Comparison of ENCODE assay signal across 21 cellular contexts in the genomic region with DNA sequence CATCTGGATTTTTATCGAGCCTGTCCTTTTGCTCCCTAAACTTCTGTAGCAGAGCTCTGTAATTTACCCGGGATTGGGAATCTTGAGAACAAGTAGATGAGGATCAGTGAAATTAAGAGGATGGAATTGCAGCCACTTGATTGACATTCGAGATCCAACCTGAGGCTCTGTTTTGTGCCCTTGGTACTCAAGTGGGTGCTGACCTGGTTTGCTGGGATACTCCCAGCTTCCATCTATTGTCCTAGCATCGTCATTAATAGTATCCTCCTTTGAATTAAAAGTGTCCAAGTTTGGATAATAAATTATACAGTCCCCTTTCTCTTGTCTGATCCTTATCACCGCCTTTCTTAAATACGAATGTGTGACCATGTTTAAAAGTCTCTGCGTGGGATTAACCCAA. TPM values are rescaled to one million over a fixed set of nuclear protein-coding genes. Genes with fewer than 3 reads are reported as not detected.
A peak's percentile ranks its signal among the peaks of the same experiment; 100 is the strongest.
DNase-seq lines count a peak whose midpoint lies in the region; TF ChIP-seq lines count a peak whose summit lies in the region.
"Had no signal": no experiment of that assay in that cellular context is flagged by ENCODE, and none has a peak within 500 bp of the region (broad histone marks: within the 10 kb centered on the region; RNA-seq: fewer than 3 reads in every experiment).

No MANE protein-coding gene starts in this region.

- H3K36me3 ChIP-seq in HUES64 (ENCODE audit: insufficient read depth, low read length): no peaks in the 10 kb centered on the region
- no peaks in the 10 kb centered on the region for H3K36me3 ChIP-seq in breast epithelium
- no peaks in the 10 kb centered on the region for H3K36me3 ChIP-seq in iPS-20b (ENCODE audit: insufficient read depth, low read depth, low read length)
- H3K36me3 ChIP-seq in smooth muscle cell (ENCODE audit: low read depth): no peaks in the 10 kb centered on the region
- H3K36me3 ChIP-seq: vagina had no signal

- H3K4me2 ChIP-seq in smooth muscle cell: peak overlapping the region; percentile 47
- H3K4me2 ChIP-seq: SK-N-SH had no signal

- peak overlapping the region; percentile 70 for H3K27ac ChIP-seq in HUES64 (ENCODE audit: low read depth, low read length)
- H3K27ac ChIP-seq in breast epithelium: peak overlapping the region; percentile 38 to 48
- no peak overlapping the region for H3K27ac ChIP-seq in iPS-20b (ENCODE audit: low read length)
- H3K27ac ChIP-seq in smooth muscle cell (ENCODE audit: low read depth): no peak overlapping the region
- H3K27ac ChIP-seq: HL-60, vagina had no signal

- no peaks in the 10 kb centered on the region for H3K79me2 ChIP-seq in smooth muscle cell (ENCODE audit: low read depth)

- H3K4me1 Mint-ChIP-seq in activated naive CD8-positive, alpha-beta T cell treated with anti-CD3 and anti-CD28 coated beads for 36 hours: peaks cover 4% of the 10 kb centered on the region
- H3K4me1 Mint-ChIP-seq: activated B cell treated with CpG ODN at 0.5 μM for 24 hours; CD4-positive, CD25-positive, alpha-beta regulatory T cell; naive B cell had no signal

- intact Hi-C loops in breast epithelium (cut with DNase I; ENCODE audit: low total_unique reads): no loop called here

- no peaks in the 10 kb centered on the region for H3K9me3 ChIP-seq in HUES64 (ENCODE audit: insufficient read depth, low read depth, low read length)
- H3K9me3 ChIP-seq in breast epithelium: no peaks in the 10 kb centered on the region
- no peaks in the 10 kb centered on the region for H3K9me3 ChIP-seq in iPS-20b (ENCODE audit: insufficient read depth, low read depth, low read length)
- no peaks in the 10 kb centered on the region for H3K9me3 ChIP-seq in smooth muscle cell (replicated peaks; ENCODE audit: low read depth)
- H3K9me3 ChIP-seq: SK-N-SH, vagina had no signal

- no peaks in the 10 kb centered on the region for H3K9me3 Mint-ChIP-seq in activated naive CD8-positive, alpha-beta T cell treated with anti-CD3 and anti-CD28 coated beads for 36 hours
- H3K9me3 Mint-ChIP-seq: activated B cell treated with CpG ODN at 0.5 μM for 24 hours; activated CD4-positive, alpha-beta memory T cell treated with anti-CD3 and anti-CD28 coated beads, Interleukin-2, amount 10 ng/mL, durations not matched to agents 7 days and 5 days; naive B cell; T-helper 2 cell treated with Interferon-gamma antibody and Interleukin-4, amounts not matched to agents 5 μg/mL and 100 μg/mL, for 36 hours had no signal

- DNase-seq in breast epithelium (ENCODE audit: low spot score in 2 of 2): no peak
- DNase-seq in smooth muscle cell (lab: John Stamatoyannopoulos, UW; ENCODE audit: unreplicated experiment): no peak
- no peak for DNase-seq in activated naive CD8-positive, alpha-beta T cell treated with anti-CD3 and anti-CD28 coated beads for 36 hours
- DNase-seq in NCI-H187 treated with DMSO at 0.1 percent for 48 hours (lab: John Stamatoyannopoulos, UW): no peak
- DNase-seq in NOMO-1 (lab: John Stamatoyannopoulos, UW; ENCODE audit: unreplicated experiment in 2 of 2): no peak
- DNase-seq: activated B cell treated with CpG ODN at 0.5 μM for 24 hours; activated CD4-positive, alpha-beta memory T cell treated with anti-CD3 and anti-CD28 coated beads, Interleukin-2, amount 10 ng/mL, durations not matched to agents 7 days and 5 days; activated gamma-delta T cell; activated T-cell treated with anti-CD3 and anti-CD28 coated beads for 4 hours; CD4-positive, CD25-positive, alpha-beta regulatory T cell; naive B cell; NCI-H1417 treated with DMSO at 0.1 percent for 48 hours; NCI-H2171 treated with DMSO at 0.1 percent for 48 hours; NCI-H524 treated with DMSO at 0.1 percent for 48 hours; SK-N-SH had no signal

- H3K27me3 ChIP-seq in HUES64 (ENCODE audit: insufficient read depth, low read length): no peaks in the 10 kb centered on the region
- no peaks in the 10 kb centered on the region for H3K27me3 ChIP-seq in breast epithelium
- no peaks in the 10 kb centered on the region for H3K27me3 ChIP-seq in iPS-20b (ENCODE audit: insufficient read depth, low read length)
- H3K27me3 ChIP-seq in smooth muscle cell (ENCODE audit: low read depth): no peaks in the 10 kb centered on the region
- H3K27me3 ChIP-seq: vagina had no signal

- H3K9ac ChIP-seq in HUES64 (ENCODE audit: low read depth, low read length) (peak overlapping the region; percentile 27; the same call in 1 of the 2 replicates), iPS-20b (ENCODE audit: low read depth, low read length) (peak overlapping the region; percentile 26; the same call in 1 of the 2 replicates), smooth muscle cell (ENCODE audit: low read depth) (no peak overlapping the region)
- H3K9ac ChIP-seq: SK-N-SH had no signal

- H2AFZ ChIP-seq in smooth muscle cell (ENCODE audit: low read depth): no peak overlapping the region

- H3K4me3 Mint-ChIP-seq in activated naive CD8-positive, alpha-beta T cell treated with anti-CD3 and anti-CD28 coated beads for 36 hours: no peak overlapping the region
- H3K4me3 Mint-ChIP-seq: activated B cell treated with CpG ODN at 0.5 μM for 24 hours; activated CD4-positive, alpha-beta memory T cell treated with anti-CD3 and anti-CD28 coated beads, Interleukin-2, amount 10 ng/mL, durations not matched to agents 7 days and 5 days; CD4-positive, CD25-positive, alpha-beta regulatory T cell; IgD-negative memory B cell; naive B cell; T-helper 2 cell treated with Interferon-gamma antibody and Interleukin-4, amounts not matched to agents 5 μg/mL and 100 μg/mL, for 36 hours had no signal

- peaks cover 12% of the 10 kb centered on the region for H3K27me3 Mint-ChIP-seq in activated naive CD8-positive, alpha-beta T cell treated with anti-CD3 and anti-CD28 coated beads for 36 hours

- H3K4me3 ChIP-seq in HUES64 (ENCODE audit: low read length) (no peak overlapping the region), breast epithelium (no peak overlapping the region), iPS-20b (ENCODE audit: low read length) (no peak overlapping the region), smooth muscle cell (no peak overlapping the region)
- H3K4me3 ChIP-seq: vagina had no signal

- no peaks in the 10 kb centered on the region for H4K20me1 ChIP-seq in smooth muscle cell (ENCODE audit: low read depth)

- TF ChIP-seq CTCF in breast epithelium (IDR thresholded peaks at IDR 0.05): no peak
- TF ChIP-seq CTCF in smooth muscle cell (IDR thresholded peaks at IDR 0.05; ENCODE audit: borderline replicate concordance, insufficient read depth, poor library complexity, severe bottlenecking): no peak

- no peaks in the 10 kb centered on the region for H3K36me3 Mint-ChIP-seq in activated naive CD8-positive, alpha-beta T cell treated with anti-CD3 and anti-CD28 coated beads for 36 hours
- H3K36me3 Mint-ChIP-seq: CD4-positive, CD25-positive, alpha-beta regulatory T cell; IgD-negative memory B cell; naive B cell had no signal

- no peaks in the 10 kb centered on the region for H3F3A ChIP-seq in smooth muscle cell (ENCODE audit: low read depth)

- no peak for TF ChIP-seq POLR2A in breast epithelium (IDR thresholded peaks at IDR 0.05)

- 95% methylated on average over 6 of the region's 7 CpGs for WGBS in HUES64
- 75% methylated on average over 7 of the region's 7 CpGs for WGBS in smooth muscle cell (ENCODE audit: low lambda C conversion rate)

- H3K27ac Mint-ChIP-seq in activated naive CD8-positive, alpha-beta T cell treated with anti-CD3 and anti-CD28 coated beads for 36 hours: no peak overlapping the region
- H3K27ac Mint-ChIP-seq: activated B cell treated with CpG ODN at 0.5 μM for 24 hours; activated CD4-positive, alpha-beta memory T cell treated with anti-CD3 and anti-CD28 coated beads, Interleukin-2, amount 10 ng/mL, durations not matched to agents 7 days and 5 days; CD4-positive, CD25-positive, alpha-beta regulatory T cell; IgD-negative memory B cell; naive B cell; T-helper 2 cell treated with Interferon-gamma antibody and Interleukin-4, amounts not matched to agents 5 μg/mL and 100 μg/mL, for 36 hours had no signal

- peaks cover 42% of the 10 kb centered on the region for H3K4me1 ChIP-seq in HUES64 (ENCODE audit: insufficient read depth, low read length)
- H3K4me1 ChIP-seq in breast epithelium: no peaks in the 10 kb centered on the region
- peaks cover 25% of the 10 kb centered on the region for H3K4me1 ChIP-seq in iPS-20b (ENCODE audit: insufficient read depth, low read length)
- peaks cover 4% of the 10 kb centered on the region for H3K4me1 ChIP-seq in smooth muscle cell (ENCODE audit: low read depth)
- H3K4me1 ChIP-seq: vagina had no signal

RNA-seq across cellular contexts. Expression of a gene that starts 17.1 kb away (rescaled TPM):
- polyA plus RNA-seq in HUES64 (2013, experiment 1 of 2): 13.8 TPM
- polyA plus RNA-seq in HUES64 (2013, experiment 2 of 2): 11.3 TPM
- total RNA-seq in breast epithelium (100 to 1,000 TPM in 1 of 3 donors, 10 to 100 TPM in 2; 40.0 to 178 (median 45.6) TPM), smooth muscle cell (1.4 and 4.7 TPM in 2 replicates)
- polyA plus RNA-seq in smooth muscle cell: 2.9 and 3.0 TPM in 2 replicates
- 100 to 1,000 TPM; 137 to 139 TPM for total RNA-seq in activated naive CD8-positive, alpha-beta T cell treated with anti-CD3 and anti-CD28 coated beads for 36 hours

Comparison
In these comparisons a context has a peak if more than half of its experiments do, and no peak if none do; other contexts are left out.
1. H3K27ac ChIP-seq: peak in HUES64 (single experiment) and breast epithelium (2 of 2); none in iPS-20b (single experiment) and smooth muscle cell (single experiment).